Comparison of ENCODE assay signal across 14 cellular contexts in genomic region chr11:70644343-70645060, GRCh38.
DNase-seq lines count a peak whose midpoint lies in the region; ATAC-seq, FAIRE-seq and TF ChIP-seq lines count a peak whose summit lies in the region.
"Had no signal": no experiment of that assay in that cellular context is flagged by ENCODE, and none has a peak within 500 bp of the region (broad histone marks: within the 10 kb centered on the region; RNA-seq: fewer than 3 reads in every experiment).

No MANE protein-coding gene starts in this region.

- peaks cover 16% of the 10 kb centered on the region for H3K36me3 Mint-ChIP-seq in brain
- no peaks in the 10 kb centered on the region for H3K36me3 Mint-ChIP-seq in stimulated activated memory B cell treated with anti-CD40 and anti-IgM and Interleukin-4, amounts not matched to agents 10 μg/mL and 1 μg/mL and 100 μg/mL, for 72 hours
- H3K36me3 Mint-ChIP-seq: CD14-positive monocyte; CD8-positive, alpha-beta T cell had no signal

- H3K36me3 ChIP-seq in osteoblast (ENCODE audit: insufficient read depth, low read length), result no peaks in the 10 kb centered on the region
- H3K36me3 ChIP-seq in uterus, result no peaks in the 10 kb centered on the region

- DNase-seq in HTR-8/SVneo (ENCODE audit: insufficient read length, low spot score), result no peak
- DNase-seq in NCI-H2029 (lab: John Stamatoyannopoulos, UW), result peak; percentile 36
- DNase-seq in osteoblast (ENCODE audit: insufficient read length, low spot score, missing footprints), result peak; percentile 21
- DNase-seq in HK-2 (ENCODE audit: unreplicated experiment), result no peak
- no peak for DNase-seq in uterus
- DNase-seq: CD8-positive, alpha-beta T cell; COR-L47; GF-D8 had no signal

- H3K4me1 Mint-ChIP-seq in brain, result peaks cover 89% of the 10 kb centered on the region
- H3K4me1 Mint-ChIP-seq in stimulated activated memory B cell treated with anti-CD40 and anti-IgM and Interleukin-4, amounts not matched to agents 10 μg/mL and 1 μg/mL and 100 μg/mL, for 72 hours, result no peaks in the 10 kb centered on the region

- H3K9me3 ChIP-seq in osteoblast (ENCODE audit: low read depth, low read length) (no peaks in the 10 kb centered on the region), uterus (no peaks in the 10 kb centered on the region)

- intact Hi-C loops in uterus (cut with DNase I; ENCODE audit: low total_unique reads), result no loop called here

- H3K4me3 ChIP-seq in osteoblast (ENCODE audit: insufficient read depth, low read length) (no peak overlapping the region), uterus (no peak overlapping the region)
- H3K4me3 ChIP-seq: K562 had no signal

- no peak for TF ChIP-seq POLR2A in uterus (IDR thresholded peaks at IDR 0.05)

- H3K4me1 ChIP-seq in osteoblast (ENCODE audit: insufficient read depth, low read length), result no peaks in the 10 kb centered on the region
- H3K4me1 ChIP-seq in uterus, result no peaks in the 10 kb centered on the region

- H2AFZ ChIP-seq in osteoblast (ENCODE audit: low read length), result no peak overlapping the region

- H3K27me3 ChIP-seq in osteoblast (ENCODE audit: insufficient read depth, low read length), result peaks cover 3% of the 10 kb centered on the region
- H3K27me3 ChIP-seq in uterus, result no peaks in the 10 kb centered on the region

- peak overlapping the region in 4 of 5 experiments; percentile 21 to 82 (median 78) for H3K27ac Mint-ChIP-seq in brain
- no peak overlapping the region for H3K27ac Mint-ChIP-seq in stimulated activated memory B cell treated with anti-CD40 and anti-IgM and Interleukin-4, amounts not matched to agents 10 μg/mL and 1 μg/mL and 100 μg/mL, for 72 hours
- H3K27ac Mint-ChIP-seq: CD14-positive monocyte; CD8-positive, alpha-beta T cell had no signal

- H4K20me1 ChIP-seq in osteoblast (ENCODE audit: insufficient read depth, low read length), result no peaks in the 10 kb centered on the region

- peaks cover 2% of the 10 kb centered on the region for H3K27me3 Mint-ChIP-seq in brain
- peaks cover 39% of the 10 kb centered on the region for H3K27me3 Mint-ChIP-seq in stimulated activated memory B cell treated with anti-CD40 and anti-IgM and Interleukin-4, amounts not matched to agents 10 μg/mL and 1 μg/mL and 100 μg/mL, for 72 hours

- no peak for ATAC-seq in stimulated activated memory B cell treated with anti-CD40 and anti-IgM and Interleukin-4, amounts not matched to agents 10 μg/mL and 1 μg/mL and 100 μg/mL, for 72 hours
- no peak for ATAC-seq in HG03139 (IDR thresholded peaks at IDR 0.05; ENCODE audit: unreplicated experiment)
- ATAC-seq: CD8-positive, alpha-beta T cell; K562 had no signal

- no peak overlapping the region for H3K4me3 Mint-ChIP-seq in brain
- H3K4me3 Mint-ChIP-seq in stimulated activated memory B cell treated with anti-CD40 and anti-IgM and Interleukin-4, amounts not matched to agents 10 μg/mL and 1 μg/mL and 100 μg/mL, for 72 hours, result no peak overlapping the region
- H3K4me3 Mint-ChIP-seq: CD8-positive, alpha-beta T cell had no signal

- H3K79me2 ChIP-seq in osteoblast (ENCODE audit: insufficient read depth, low read length), result no peaks in the 10 kb centered on the region

- no peak overlapping the region for H3K4me2 ChIP-seq in osteoblast (ENCODE audit: insufficient read depth, low read length)

- peaks cover 0 to 4% (median 3%) of the 10 kb centered on the region in 5 experiments for H3K9me3 Mint-ChIP-seq in brain
- peaks cover 3% of the 10 kb centered on the region for H3K9me3 Mint-ChIP-seq in stimulated activated memory B cell treated with anti-CD40 and anti-IgM and Interleukin-4, amounts not matched to agents 10 μg/mL and 1 μg/mL and 100 μg/mL, for 72 hours
- H3K9me3 Mint-ChIP-seq: CD8-positive, alpha-beta T cell had no signal

- FAIRE-seq in HTR-8/SVneo (lab: Jason Lieb, UNC), result peak; percentile 33
- FAIRE-seq: D721Med, K562 had no signal

- H3K27ac ChIP-seq in osteoblast (ENCODE audit: low read depth, low read length), result no peak overlapping the region
- no peak overlapping the region for H3K27ac ChIP-seq in uterus

- TF ChIP-seq CTCF in brain (conservative IDR thresholded peaks at IDR 0.05) (no peak), osteoblast (IDR thresholded peaks at IDR 0.05; ENCODE audit: extremely low read depth, low read depth, low read length) (no peak), uterus (IDR thresholded peaks at IDR 0.05) (no peak)

Comparison
In these comparisons a context has a peak if more than half of its experiments do, and no peak if none do; other contexts are left out.
1. DNase-seq: peak in NCI-H2029 (single experiment) and osteoblast (single experiment); none in HTR-8/SVneo (single experiment), HK-2 (single experiment) and uterus (0 of 2).